Comparison of ENCODE assay signal across 1 cellular context in genomic region chr3:11764931-11765363, GRCh38.
TF ChIP-seq lines count a peak whose summit lies in the region.

No MANE protein-coding gene starts in this region.

TF ChIP-seq in GM23338, 12 proteins besides CTCF, POLR2A, EP300 and RAD21 (continued from another document):
- no peak for TF ChIP-seq ZNF462 (CRISPR knock-in tag; IDR thresholded peaks at IDR 0.05)
- TF ChIP-seq JUNB (IDR thresholded peaks at IDR 0.05; ENCODE audit: unreplicated experiment): no peak
- no peak for TF ChIP-seq EZH2phosphoT487 (IDR thresholded peaks at IDR 0.05; ENCODE audit: unreplicated experiment)
- no peak for TF ChIP-seq CREB1 (CRISPR knock-in tag; IDR thresholded peaks at IDR 0.05; ENCODE audit: low read depth)
- TF ChIP-seq ETS1 (IDR thresholded peaks at IDR 0.05): no peak
- TF ChIP-seq ZNF331 (CRISPR knock-in tag; IDR thresholded peaks at IDR 0.05; ENCODE audit: low read depth): no peak
- TF ChIP-seq EZH2 (IDR thresholded peaks at IDR 0.05; ENCODE audit: low read depth, unreplicated experiment): no peak
- TF ChIP-seq NANOG (IDR thresholded peaks at IDR 0.05; ENCODE audit: borderline replicate concordance): no peak
